ENCODE assay signal across 20 cellular contexts in genomic region chr4:102693266-102693850, GRCh38.
DNase-seq lines count a peak whose midpoint lies in the region; ATAC-seq, FAIRE-seq and TF ChIP-seq lines count a peak whose summit lies in the region.
"Had no signal": no experiment of that assay in that cellular context is flagged by ENCODE, and none has a peak within 500 bp of the region (broad histone marks: within the 10 kb centered on the region; RNA-seq: fewer than 3 reads in every experiment).

No MANE protein-coding gene starts in this region.

- H3K9me2 ChIP-seq in hepatocyte (replicated peaks; ENCODE audit: insufficient read depth), result no peaks in the 10 kb centered on the region

- WGBS in hepatocyte (ENCODE audit: low lambda C conversion rate, missing lambda C conversion rate), result 93% methylated on average over 4 of the region's 4 CpGs

- DNase-seq in CD1c-positive myeloid dendritic cell (ENCODE audit: extremely low spot score) (peak; percentile 10), LHCN-M2 (ENCODE audit: low read depth) (peak; percentile 70), bronchial epithelial cell (ENCODE audit: low read depth) (peak; percentile 88), hepatocyte (ENCODE audit: low spot score) (no peak), frontal cortex (ENCODE audit: low spot score in 2 of 2) (no peak)
- no peak for DNase-seq in naive thymus-derived CD4-positive, alpha-beta T cell
- DNase-seq: Calu3; CD4-positive, alpha-beta T cell; DMS79 treated with DMSO at 0.1 percent for 48 hours; KBM-7; MG63; NCI-H1092 treated with DMSO at 0.1 percent for 48 hours; NCI-H187; NCI-H69; NK-92 treated with Interleukin-12 subunit alpha and Interleukin-12 subunit beta, amount 100 ng/mL, for 24 hours had no signal

- H3K9me3 ChIP-seq in naive thymus-derived CD4-positive, alpha-beta T cell (ENCODE audit: control insufficient read depth in 2 of 3, low read length in 3 of 3), result no peaks in the 10 kb centered on the region
- H3K9me3 ChIP-seq in hepatocyte (ENCODE audit: low read depth), result no peaks in the 10 kb centered on the region
- H3K9me3 ChIP-seq: MG63 had no signal

- no peaks in the 10 kb centered on the region for H3K4me1 Mint-ChIP-seq in naive thymus-derived CD4-positive, alpha-beta T cell

- intact Hi-C loops in naive thymus-derived CD4-positive, alpha-beta T cell (cut with micrococcal nuclease), result no loop called here

- ATAC-seq in naive thymus-derived CD4-positive, alpha-beta T cell, result peak; percentile 36
- ATAC-seq in GM19463 (IDR thresholded peaks at IDR 0.05; ENCODE audit: unreplicated experiment) (no peak), HG02763 (IDR thresholded peaks at IDR 0.05; ENCODE audit: unreplicated experiment) (no peak)
- ATAC-seq: HCT116 had no signal

- no peaks in the 10 kb centered on the region for H3K27me3 Mint-ChIP-seq in naive thymus-derived CD4-positive, alpha-beta T cell
- H3K27me3 Mint-ChIP-seq: CD4-positive, alpha-beta T cell had no signal

- H3K36me3 ChIP-seq in bronchial epithelial cell (ENCODE audit: control insufficient read depth, insufficient read depth, low read length) (peaks cover 1% of the 10 kb centered on the region), hepatocyte (replicated peaks; ENCODE audit: insufficient read depth, low read depth) (no peaks in the 10 kb centered on the region)
- peaks cover 0 to under 1% (median 0%) of the 10 kb centered on the region in 3 experiments for H3K36me3 ChIP-seq in naive thymus-derived CD4-positive, alpha-beta T cell (ENCODE audit: control insufficient read depth in 2 of 3, insufficient read depth in 3 of 3, low read length in 3 of 3)
- H3K36me3 ChIP-seq: MG63 had no signal

- FAIRE-seq in bronchial epithelial cell (lab: Jason Lieb, UNC) (no peak), frontal cortex (lab: Jason Lieb, UNC) (no peak)
- FAIRE-seq: GM12892 had no signal

- H4K20me1 ChIP-seq in hepatocyte (ENCODE audit: insufficient read depth, poor library complexity, severe bottlenecking), result no peaks in the 10 kb centered on the region

- H3K27ac ChIP-seq in naive thymus-derived CD4-positive, alpha-beta T cell (ENCODE audit: low read depth, low read length), result no peak overlapping the region
- H3K27ac ChIP-seq in hepatocyte, result no peak overlapping the region
- H3K27ac ChIP-seq: HL-60 had no signal

- peaks cover 13 to 44% (median 19%) of the 10 kb centered on the region in 5 donors for H3K36me3 Mint-ChIP-seq in naive thymus-derived CD4-positive, alpha-beta T cell

- H3K4me1 ChIP-seq in naive thymus-derived CD4-positive, alpha-beta T cell (ENCODE audit: control insufficient read depth in 2 of 2, insufficient read depth in 2 of 2, low read length in 2 of 2), result no peaks in the 10 kb centered on the region
- H3K4me1 ChIP-seq in hepatocyte (ENCODE audit: insufficient read depth), result no peaks in the 10 kb centered on the region

- H3K27ac Mint-ChIP-seq in naive thymus-derived CD4-positive, alpha-beta T cell, result peak overlapping the region in 1 of 9 donors; percentile 9
- H3K27ac Mint-ChIP-seq: CD4-positive, alpha-beta T cell had no signal

- no peaks in the 10 kb centered on the region for H3K9me3 Mint-ChIP-seq in naive thymus-derived CD4-positive, alpha-beta T cell
- H3K9me3 Mint-ChIP-seq: CD4-positive, alpha-beta T cell had no signal

- CTCF ChIA-PET in naive thymus-derived CD4-positive, alpha-beta T cell (lab: Charles Lee), result interaction anchor here (0.8 kb wide), 1 partner anchor 60 kb away, joined by 4 read pairs; no protein-coding TSS in a partner anchor

- no peaks in the 10 kb centered on the region for H3K79me2 ChIP-seq in hepatocyte

- H3K4me2 ChIP-seq in hepatocyte, result no peak overlapping the region

- H3K4me3 Mint-ChIP-seq in naive thymus-derived CD4-positive, alpha-beta T cell, result no peak overlapping the region
- H3K4me3 Mint-ChIP-seq: CD4-positive, alpha-beta T cell had no signal

- no peak for TF ChIP-seq CTCF in bronchial epithelial cell (IDR thresholded peaks at IDR 0.05; ENCODE audit: insufficient read depth, low read length, severe bottlenecking)
- no peak for TF ChIP-seq CTCF in hepatocyte (IDR thresholded peaks at IDR 0.05; ENCODE audit: poor library complexity)

- H3K27me3 ChIP-seq in bronchial epithelial cell (ENCODE audit: control insufficient read depth, insufficient read depth, low read length) (no peaks in the 10 kb centered on the region), hepatocyte (no peaks in the 10 kb centered on the region)
- H3K27me3 ChIP-seq in naive thymus-derived CD4-positive, alpha-beta T cell (ENCODE audit: control insufficient read depth in 2 of 2, insufficient read depth in 2 of 2, low read length in 2 of 2), result no peaks in the 10 kb centered on the region
- H3K27me3 ChIP-seq: MG63 had no signal

- no peak overlapping the region for H2AFZ ChIP-seq in hepatocyte

- H3K4me3 ChIP-seq in bronchial epithelial cell (ENCODE audit: low read depth, low read length), result no peak overlapping the region
- H3K4me3 ChIP-seq in naive thymus-derived CD4-positive, alpha-beta T cell (ENCODE audit: low read length), result no peak overlapping the region
- H3K4me3 ChIP-seq in hepatocyte, result no peak overlapping the region
- H3K4me3 ChIP-seq: MG63 had no signal

- POLR2A ChIA-PET in naive thymus-derived CD4-positive, alpha-beta T cell (lab: Charles Lee), result no interaction called here

Comparison
In these comparisons a context has a peak if more than half of its experiments do, and no peak if none do; other contexts are left out.
1. DNase-seq: peak in CD1c-positive myeloid dendritic cell (single experiment), LHCN-M2 (single experiment) and bronchial epithelial cell (single experiment); none in naive thymus-derived CD4-positive, alpha-beta T cell (0 of 9), hepatocyte (single experiment) and frontal cortex (0 of 2).